ENCODE assay signal across 16 cellular contexts in genomic region chr18:48713302-48713701, GRCh38.
DNase-seq lines count a peak whose midpoint lies in the region; ATAC-seq and TF ChIP-seq lines count a peak whose summit lies in the region.
"Had no signal": no experiment of that assay in that cellular context is flagged by ENCODE, and none has a peak within 500 bp of the region (broad histone marks: within the 10 kb centered on the region; RNA-seq: fewer than 3 reads in every experiment).

No MANE protein-coding gene starts in this region.

- H3K4me2 ChIP-seq in smooth muscle cell (peak overlapping the region; percentile 52), SK-N-SH (no peak overlapping the region)

- 67 to 84% (median 76%) methylated on average over 12 to 13 of the region's 13 CpGs for WGBS in adrenal gland, 4 donors
- 86% methylated on average over 13 of the region's 13 CpGs for WGBS in smooth muscle cell (ENCODE audit: low lambda C conversion rate)
- WGBS in SK-N-SH (ENCODE audit: low lambda C conversion rate): 97% methylated on average over 13 of the region's 13 CpGs

- TF ChIP-seq RAD21 in SK-N-SH (IDR thresholded peaks at IDR 0.05; ENCODE audit: low read length): no peak

- CTCF ChIA-PET in SK-N-SH (lab: Yijun Ruan, JAX): interaction anchor here (0.8 to 2.3 kb wide), 4 partner anchors 11 to 238 kb away, joined by 3 to 8 read pairs (median 4); no protein-coding TSS in a partner anchor

- H3K9ac ChIP-seq in smooth muscle cell (ENCODE audit: low read depth) (peak overlapping the region; percentile 72), SK-N-SH (no peak overlapping the region)
- H3K9ac ChIP-seq: parathyroid adenoma had no signal

- TF ChIP-seq POLR2A in adrenal gland (IDR thresholded peaks at IDR 0.05): no peak

- intact Hi-C loops in adrenal gland (cut with DNase I): no loop called here

- ATAC-seq in HG02885 (IDR thresholded peaks at IDR 0.05; ENCODE audit: poor library complexity, unreplicated experiment): no peak
- ATAC-seq: Panc1; stimulated activated naive CD8-positive, alpha-beta T cell treated with anti-CD3 and anti-CD28 coated beads, Interleukin-15, amount 100 ng/mL, for 72 hours had no signal

- H3K27ac ChIP-seq in adrenal gland: peak overlapping the region in 2 of 5 donors; percentile 49 to 82
- peak overlapping the region; percentile 96 for H3K27ac ChIP-seq in smooth muscle cell (ENCODE audit: low read depth)
- H3K27ac ChIP-seq in SK-N-SH (ENCODE audit: low read depth in 2 of 2, low read length in 1 of 2): no peak overlapping the region
- H3K27ac ChIP-seq: cardiac muscle cell had no signal

- TF ChIP-seq EP300 in SK-N-SH (IDR thresholded peaks at IDR 0.05; ENCODE audit: borderline replicate concordance in 1 of 2, low read depth in 1 of 2, low read length in 1 of 2): no peak

- TF ChIP-seq CTCF in adrenal gland (IDR thresholded peaks at IDR 0.05) (no peak), fibroblast of pulmonary artery (IDR thresholded peaks at IDR 0.05; ENCODE audit: low read length, missing control alignments) (no peak), smooth muscle cell (IDR thresholded peaks at IDR 0.05; ENCODE audit: borderline replicate concordance, insufficient read depth, poor library complexity, severe bottlenecking) (no peak), SK-N-SH (IDR thresholded peaks at IDR 0.05) (no peak)

- H4K20me1 ChIP-seq in smooth muscle cell (ENCODE audit: low read depth) (no peaks in the 10 kb centered on the region), SK-N-SH (ENCODE audit: insufficient read depth) (0 out of 2 replicates have a peak, but pooled peaks cover 10% of the 10 kb centered on the region)

- H3F3A ChIP-seq in smooth muscle cell (ENCODE audit: low read depth): peaks cover 29% of the 10 kb centered on the region
- H3F3A ChIP-seq in SK-N-SH (replicated peaks; ENCODE audit: insufficient read depth): no peaks in the 10 kb centered on the region

- H3K4me3 ChIP-seq in adrenal gland (no peak overlapping the region), fibroblast of pulmonary artery (replicated peaks; ENCODE audit: low read depth, low read length) (no peak overlapping the region), smooth muscle cell (no peak overlapping the region), SK-N-SH (ENCODE audit: low read depth in 2 of 2, low read length in 1 of 2) (no peak overlapping the region)
- H3K4me3 ChIP-seq: cardiac muscle cell had no signal

- H2AFZ ChIP-seq in smooth muscle cell (ENCODE audit: low read depth) (no peak overlapping the region), SK-N-SH (ENCODE audit: low read depth) (no peak overlapping the region)
- H2AFZ ChIP-seq: parathyroid adenoma had no signal

- H3K36me3 ChIP-seq in adrenal gland (replicated peaks in 1 of 2): no peaks in the 10 kb centered on the region
- no peaks in the 10 kb centered on the region for H3K36me3 ChIP-seq in smooth muscle cell (ENCODE audit: low read depth)
- H3K36me3 ChIP-seq in SK-N-SH (replicated peaks in 1 of 2; ENCODE audit: control insufficient read depth in 1 of 2, insufficient read depth in 2 of 2, low read length in 1 of 2): peaks cover 4 to 32% of the 10 kb centered on the region in 2 experiments
- H3K36me3 ChIP-seq: cardiac muscle cell had no signal

- H3K9me3 ChIP-seq in adrenal gland (replicated peaks in 1 of 3) (no peaks in the 10 kb centered on the region), smooth muscle cell (replicated peaks; ENCODE audit: low read depth) (no peaks in the 10 kb centered on the region), SK-N-SH (no peaks in the 10 kb centered on the region)

- H3K79me2 ChIP-seq in smooth muscle cell (ENCODE audit: low read depth) (peaks cover 62% of the 10 kb centered on the region), SK-N-SH (ENCODE audit: insufficient read depth) (peaks cover 57% of the 10 kb centered on the region)
- H3K79me2 ChIP-seq: parathyroid adenoma had no signal

- H3K9me2 ChIP-seq in SK-N-SH: no peaks in the 10 kb centered on the region

- POLR2A ChIA-PET in SK-N-SH (lab: Yijun Ruan, JAX): no interaction called here

- H3K4me1 ChIP-seq in adrenal gland (replicated peaks in 1 of 2) (peaks cover 0 to 35% of the 10 kb centered on the region in 2 donors), smooth muscle cell (ENCODE audit: low read depth) (peaks cover 34% of the 10 kb centered on the region), SK-N-SH (ENCODE audit: control insufficient read depth in 1 of 2, insufficient read depth in 2 of 2, low read depth in 1 of 2, low read length in 1 of 2) (peaks cover 0 to 29% of the 10 kb centered on the region in 2 experiments; a peak in 2 of 4 replicates)
- H3K4me1 ChIP-seq: parathyroid adenoma had no signal

- H3K27me3 ChIP-seq in adrenal gland (no peaks in the 10 kb centered on the region), smooth muscle cell (ENCODE audit: low read depth) (no peaks in the 10 kb centered on the region), SK-N-SH (ENCODE audit: insufficient read depth) (no peaks in the 10 kb centered on the region)
- H3K27me3 ChIP-seq: cardiac muscle cell had no signal

- DNase-seq in adrenal gland (peak; percentile 31 to 82 (median 51)), fibroblast of pulmonary artery (ENCODE audit: low read depth) (peak; percentile 67), lung microvascular endothelial cell (ENCODE audit: low read depth in 2 of 2) (peak; percentile 78 to 95), smooth muscle cell (lab: John Stamatoyannopoulos, UW; ENCODE audit: unreplicated experiment) (no peak), HPDE6-E6E7 (ENCODE audit: extremely low spot score) (no peak), SK-N-SH (no peak)
- no peak for DNase-seq in stimulated activated CD4-positive, alpha-beta T cell treated with anti-CD3 and anti-CD28 coated beads, Interleukin-2, amount 100 ng/mL, for 48 hours
- DNase-seq: activated CD4-positive, alpha-beta T cell treated with anti-CD3 and anti-CD28 coated beads, Interleukin-2, amount 10 ng/mL, durations not matched to agents 7 days and 5 days; activated T-cell treated with anti-CD3 and anti-CD28 coated beads, Interleukin-2, amount 50 U/mL, for 24 hours; NCI-H2107; NCI-H774; stimulated activated naive CD8-positive, alpha-beta T cell treated with anti-CD3 and anti-CD28 coated beads, Interleukin-15, amount 100 ng/mL, for 72 hours had no signal

TF ChIP-seq in SK-N-SH, 30 proteins besides CTCF, POLR2A, EP300 and RAD21:
- TF ChIP-seq RFX5 (IDR thresholded peaks at IDR 0.05; ENCODE audit: low read length) (no peak), ZBTB33 (IDR thresholded peaks at IDR 0.05; ENCODE audit: borderline replicate concordance, low read depth) (no peak), SIN3A (IDR thresholded peaks at IDR 0.05; ENCODE audit: borderline replicate concordance, low read depth, low read length) (no peak), USF2 (IDR thresholded peaks at IDR 0.05; ENCODE audit: borderline replicate concordance, low read depth, low read length) (no peak), GABPA (IDR thresholded peaks at IDR 0.05; ENCODE audit: low read depth) (no peak), SMC3 (IDR thresholded peaks at IDR 0.05; ENCODE audit: low read depth, low read length) (no peak)

Comparison
In these comparisons a context has a peak if more than half of its experiments do, and no peak if none do; other contexts are left out.
1. DNase-seq: peak in adrenal gland (7 of 7), fibroblast of pulmonary artery (single experiment) and lung microvascular endothelial cell (2 of 2); none in smooth muscle cell (single experiment), HPDE6-E6E7 (single experiment), SK-N-SH (single experiment) and stimulated activated CD4-positive, alpha-beta T cell treated with anti-CD3 and anti-CD28 coated beads, Interleukin-2, amount 100 ng/mL, for 48 hours (0 of 2).